Comparison of ENCODE assay signal across 8 cellular contexts in genomic region chr1:185045793-185046441, GRCh38. TPM values are rescaled to one million over a fixed set of nuclear protein-coding genes. Genes with fewer than 3 reads are reported as not detected.
DNase-seq lines count a peak whose midpoint lies in the region; ATAC-seq, FAIRE-seq and TF ChIP-seq lines count a peak whose summit lies in the region.

No MANE protein-coding gene starts in this region.

- intact Hi-C loops in kidney (cut with DNase I), result no loop called here

- ATAC-seq in GM19438 (IDR thresholded peaks at IDR 0.05; ENCODE audit: low read depth, unreplicated experiment), result peak; percentile 37

- peak overlapping the region; percentile 94 for H2AFZ ChIP-seq in SU-DHL-6 (ENCODE audit: low read depth, low read length, severe bottlenecking)

- peak in 3 of 5 donors; percentile 1 to 26 (median 1) for DNase-seq in CD8-positive, alpha-beta memory T cell
- peak; percentile 34 for DNase-seq in HK-2 (ENCODE audit: unreplicated experiment)
- DNase-seq in cardiac fibroblast (ENCODE audit: low read depth in 2 of 2), result peak; percentile 30 to 33
- DNase-seq in kidney, result peak; percentile 78
- DNase-seq in stimulated activated CD4-positive, alpha-beta T cell treated with anti-CD3 and anti-CD28 coated beads, Interleukin-1b, Interleukin-23, amount 100 ng/mL, for 48 hours, result peak; percentile 16
- no peak for DNase-seq in DMS79 (lab: John Stamatoyannopoulos, UW)

- H3K27ac Mint-ChIP-seq in CD8-positive, alpha-beta memory T cell, result peak overlapping the region; percentile 66 to 99 (median 91)

- peaks cover 48% of the 10 kb centered on the region for H3K79me2 ChIP-seq in SU-DHL-6 (ENCODE audit: insufficient read depth, low read length)

- H3F3A ChIP-seq in SU-DHL-6 (ENCODE audit: insufficient read depth), result peaks cover 16% of the 10 kb centered on the region

- no peaks in the 10 kb centered on the region for H3K27me3 ChIP-seq in CD8-positive, alpha-beta memory T cell (ENCODE audit: insufficient read depth, low read length, poor library complexity, severe bottlenecking)
- no peaks in the 10 kb centered on the region for H3K27me3 ChIP-seq in SU-DHL-6 (ENCODE audit: low read length)

- CTCF ChIA-PET in CD8-positive, alpha-beta memory T cell (lab: Charles Lee), result interaction anchor here (0.6 to 1.4 kb wide), 7 partner anchors 11 to 271 kb away, joined by 3 to 6 read pairs (median 4); partner anchors contain the start of gene IVNS1ABP

- H3K9me3 Mint-ChIP-seq in CD8-positive, alpha-beta memory T cell, result no peaks in the 10 kb centered on the region

- H3K27me3 Mint-ChIP-seq in CD8-positive, alpha-beta memory T cell, result no peaks in the 10 kb centered on the region

- no peaks in the 10 kb centered on the region for H3K9me2 ChIP-seq in SU-DHL-6 (replicated peaks; ENCODE audit: insufficient read depth, low read length)

- peak overlapping the region; percentile 83 for H3K4me2 ChIP-seq in SU-DHL-6 (ENCODE audit: low read depth, low read length, poor library complexity, severe bottlenecking)

- H3K4me1 ChIP-seq in CD8-positive, alpha-beta memory T cell (ENCODE audit: insufficient read depth, low read length), result peaks cover 17% of the 10 kb centered on the region
- peaks cover 0 to 3% of the 10 kb centered on the region in 2 donors for H3K4me1 ChIP-seq in kidney (ENCODE audit: control insufficient read depth in 1 of 2, insufficient read depth in 1 of 2, low read depth in 1 of 2, low read length in 2 of 2)

- H3K9ac ChIP-seq in SU-DHL-6 (ENCODE audit: low read length) (peak overlapping the region; percentile 92), kidney (ENCODE audit: low read length in 2 of 2) (peak overlapping the region; percentile 53 to 61)

- POLR2A ChIA-PET in CD8-positive, alpha-beta memory T cell (lab: Charles Lee), result interaction anchor here (0.6 to 1.3 kb wide), 4 partner anchors 20 to 266 kb away, joined by 4 to 6 read pairs (median 4); partner anchors contain the start of gene NIBAN1

- peaks cover 29% of the 10 kb centered on the region for H4K20me1 ChIP-seq in SU-DHL-6 (ENCODE audit: low read depth, low read length)

- no peaks in the 10 kb centered on the region for H3K36me3 ChIP-seq in CD8-positive, alpha-beta memory T cell (ENCODE audit: insufficient read depth, low read length)
- H3K36me3 ChIP-seq in SU-DHL-6 (ENCODE audit: low read length), result no peaks in the 10 kb centered on the region
- no peaks in the 10 kb centered on the region for H3K36me3 ChIP-seq in kidney (ENCODE audit: control insufficient read depth in 1 of 2, insufficient read depth in 2 of 2, low read length in 2 of 2)

- no peaks in the 10 kb centered on the region for H3K9me3 ChIP-seq in CD8-positive, alpha-beta memory T cell (ENCODE audit: low read length)
- no peaks in the 10 kb centered on the region for H3K9me3 ChIP-seq in SU-DHL-6 (ENCODE audit: insufficient read depth, low read length)
- no peaks in the 10 kb centered on the region for H3K9me3 ChIP-seq in kidney (ENCODE audit: control insufficient read depth in 1 of 2, low read length in 2 of 2)

- H3K4me3 ChIP-seq in CD8-positive, alpha-beta memory T cell (ENCODE audit: low read length), result peak overlapping the region; percentile 78
- peak overlapping the region; percentile 84 for H3K4me3 ChIP-seq in SU-DHL-6 (ENCODE audit: insufficient read depth, low read length, poor library complexity, severe bottlenecking)
- peak overlapping the region; percentile 75 to 87 for H3K4me3 ChIP-seq in cardiac fibroblast (replicated peaks in 1 of 2; ENCODE audit: low read depth in 2 of 2, low read length in 2 of 2)
- H3K4me3 ChIP-seq in kidney (ENCODE audit: low read length in 2 of 2), result peak overlapping the region; percentile 64 to 81

- peak overlapping the region; percentile 72 for H3K27ac ChIP-seq in CD8-positive, alpha-beta memory T cell (ENCODE audit: low read depth, low read length)
- H3K27ac ChIP-seq in SU-DHL-6 (ENCODE audit: low read depth, low read length) (no peak overlapping the region), kidney (ENCODE audit: low read depth in 2 of 2, low read length in 2 of 2) (peak overlapping the region; percentile 82 to 89)

- H3K36me3 Mint-ChIP-seq in CD8-positive, alpha-beta memory T cell, result peaks cover 0 to 10% (median 0%) of the 10 kb centered on the region in 3 donors

- peaks cover 43 to 59% (median 59%) of the 10 kb centered on the region in 3 donors for H3K4me1 Mint-ChIP-seq in CD8-positive, alpha-beta memory T cell

- no peak for FAIRE-seq in kidney (lab: Jason Lieb, UNC)

- TF ChIP-seq CTCF in SU-DHL-6 (IDR thresholded peaks at IDR 0.05; ENCODE audit: insufficient read depth, low read length, poor library complexity, severe bottlenecking) (no peak), cardiac fibroblast (IDR thresholded peaks at IDR 0.05; ENCODE audit: low read depth, low read length) (no peak), kidney (IDR thresholded peaks at IDR 0.05; ENCODE audit: borderline replicate concordance, extremely low read depth, insufficient read depth) (no peak)

- peak overlapping the region; percentile 89 to 98 (median 95) for H3K4me3 Mint-ChIP-seq in CD8-positive, alpha-beta memory T cell

RNA-seq across cellular contexts. Expression of gene RNF2, which starts 0.6 kb away (rescaled TPM):
- total RNA-seq in CD8-positive, alpha-beta memory T cell, result 10 to 100 TPM; 30.5 to 32.2 TPM
- 29.6 TPM for polyA plus RNA-seq in CD8-positive, alpha-beta memory T cell
- 26.0 TPM for total RNA-seq in kidney
- polyA plus RNA-seq in kidney (ENCODE audit: insufficient read depth, low read depth, low replicate concordance), result 6.7 TPM
